Comparison of ENCODE assay signal across 14 cellular contexts in genomic region chr9:137175345-137175961, GRCh38. TPM values are rescaled to one million over a fixed set of nuclear protein-coding genes. Genes with fewer than 3 reads are reported as not detected.
A peak's percentile ranks its signal among the peaks of the same experiment; 100 is the strongest.
DNase-seq lines count a peak whose midpoint lies in the region; TF ChIP-seq lines count a peak whose summit lies in the region.
"Had no signal": no experiment of that assay in that cellular context is flagged by ENCODE, and none has a peak within 500 bp of the region (broad histone marks: within the 10 kb centered on the region; RNA-seq: fewer than 3 reads in every experiment).

No MANE protein-coding gene starts in this region.

- intact Hi-C loops in left ventricle myocardium inferior (cut with micrococcal nuclease): no loop called here

- no peak overlapping the region for H3K27ac ChIP-seq in cardiac muscle cell
- H3K27ac ChIP-seq in left ventricle myocardium inferior (replicated peaks): no peak overlapping the region
- H3K27ac ChIP-seq in thymus (ENCODE audit: low read depth): no peak overlapping the region
- H3K27ac ChIP-seq: parathyroid adenoma had no signal

- DNase-seq in cardiac muscle cell (ENCODE audit: low read depth in 1 of 2, low spot score in 1 of 2): no peak
- no peak for DNase-seq in left ventricle myocardium inferior
- peak; percentile 46 for DNase-seq in NAMALWA (ENCODE audit: low spot score)
- DNase-seq in epithelial cell of proximal tubule (ENCODE audit: low read depth): no peak
- no peak for DNase-seq in DMS53 treated with DMSO at 0.1 percent for 48 hours (lab: John Stamatoyannopoulos, UW; ENCODE audit: unreplicated experiment)
- no peak for DNase-seq in NCI-H1694 treated with DMSO at 0.1 percent for 48 hours (lab: John Stamatoyannopoulos, UW)
- DNase-seq in NCI-H187 (lab: John Stamatoyannopoulos, UW): no peak
- DNase-seq: stimulated activated CD4-positive, alpha-beta T cell treated with anti-CD3 and anti-CD28 coated beads, Interleukin-2, amount 100 ng/mL, for 24 hours; stimulated activated naive B cell treated with anti-CD40 and anti-IgM and Interleukin-4, amounts not matched to agents 10 μg/mL and 1 μg/mL and 100 μg/mL, for 72 hours; SW 1271 had no signal

- H3K36me3 ChIP-seq in cardiac muscle cell (peaks cover 5% of the 10 kb centered on the region), left ventricle myocardium inferior (peaks cover 23% of the 10 kb centered on the region), thymus (ENCODE audit: control insufficient read depth, insufficient read depth) (peaks cover 36% of the 10 kb centered on the region)
- H3K36me3 ChIP-seq: breast epithelium had no signal

- H3K9me3 ChIP-seq in cardiac muscle cell (ENCODE audit: low read depth) (no peaks in the 10 kb centered on the region), left ventricle myocardium inferior (replicated peaks) (no peaks in the 10 kb centered on the region), thymus (ENCODE audit: control insufficient read depth) (no peaks in the 10 kb centered on the region)
- H3K9me3 ChIP-seq: breast epithelium had no signal

- H3K4me1 ChIP-seq in cardiac muscle cell (ENCODE audit: low read depth) (no peaks in the 10 kb centered on the region), left ventricle myocardium inferior (no peaks in the 10 kb centered on the region), thymus (ENCODE audit: control insufficient read depth, insufficient read depth, low read length) (peaks cover 38% of the 10 kb centered on the region)
- H3K4me1 ChIP-seq: parathyroid adenoma had no signal

- WGBS in thymus: 56% methylated on average over 33 of the region's 33 CpGs

- H3K27me3 ChIP-seq in cardiac muscle cell (peaks cover 57% of the 10 kb centered on the region), left ventricle myocardium inferior (ENCODE audit: low read depth) (peaks cover 12% of the 10 kb centered on the region), thymus (ENCODE audit: control insufficient read depth, insufficient read depth) (peaks cover 8% of the 10 kb centered on the region)

- H3K4me3 ChIP-seq in cardiac muscle cell: no peak overlapping the region
- H3K4me3 ChIP-seq in left ventricle myocardium inferior: no peak overlapping the region
- no peak overlapping the region for H3K4me3 ChIP-seq in epithelial cell of proximal tubule (ENCODE audit: low read depth, low read length)
- H3K4me3 ChIP-seq in thymus (ENCODE audit: low read length): peak overlapping the region; percentile 19
- H3K4me3 ChIP-seq: breast epithelium had no signal

- TF ChIP-seq CTCF in cardiac muscle cell (IDR thresholded peaks at IDR 0.05; ENCODE audit: low read depth, low read length) (peak; percentile 4), left ventricle myocardium inferior (IDR thresholded peaks at IDR 0.05; ENCODE audit: borderline replicate concordance) (no peak), epithelial cell of proximal tubule (conservative IDR thresholded peaks at IDR 0.05; ENCODE audit: low read depth, low read length) (peak; percentile 27)

RNA-seq across cellular contexts. Expression of gene TMEM210, which starts 3.6 kb away (rescaled TPM):
- not detected in 2 replicates for total RNA-seq in cardiac muscle cell
- polyA plus RNA-seq in cardiac muscle cell: not detected in 2 replicates
- total RNA-seq in left ventricle myocardium inferior: not detected
- not detected in 2 replicates for total RNA-seq in epithelial cell of proximal tubule
- polyA plus RNA-seq in thymus: 0.07 TPM
- total RNA-seq: breast epithelium, MCF 10A had no signal

RNA-seq across cellular contexts. Expression of gene LRRC26, which starts 5.6 kb away (rescaled TPM):
- total RNA-seq in cardiac muscle cell: not detected in 2 replicates
- 1.4 and 2.3 TPM in 2 replicates for polyA plus RNA-seq in cardiac muscle cell
- not detected for total RNA-seq in left ventricle myocardium inferior
- not detected in 2 replicates for total RNA-seq in epithelial cell of proximal tubule
- 0.05 TPM for polyA plus RNA-seq in thymus
- total RNA-seq: MCF 10A had no signal

RNA-seq across cellular contexts. Expression of gene ANAPC2, which starts 12.9 kb away (rescaled TPM):
- total RNA-seq in cardiac muscle cell (29.8 and 42.8 TPM in 2 replicates), left ventricle myocardium inferior (34.7 TPM), epithelial cell of proximal tubule (16.7 TPM in 2 replicates)
- polyA plus RNA-seq in cardiac muscle cell (15.5 and 17.9 TPM in 2 replicates), thymus (69.4 TPM)

RNA-seq across cellular contexts. Expression of gene SSNA1, which starts 13.0 kb away (rescaled TPM):
- total RNA-seq in cardiac muscle cell (64.5 and 90.3 TPM in 2 replicates), left ventricle myocardium inferior (72.3 TPM), epithelial cell of proximal tubule (139 and 185 TPM in 2 replicates)
- polyA plus RNA-seq in cardiac muscle cell (77.9 and 110 TPM in 2 replicates), thymus (74.9 TPM)

RNA-seq across cellular contexts. Expression of gene TPRN, which starts 25.1 kb away (rescaled TPM):
- total RNA-seq in cardiac muscle cell (26.4 and 31.2 TPM in 2 replicates), left ventricle myocardium inferior (18.0 TPM), epithelial cell of proximal tubule (10.5 and 13.5 TPM in 2 replicates)
- polyA plus RNA-seq in cardiac muscle cell (34.7 and 44.8 TPM in 2 replicates), thymus (6.2 TPM)
